Comparison of ENCODE assay signal across 8 cellular contexts in genomic region chr4:2785613-2786012, GRCh38. TPM values are rescaled to one million over a fixed set of nuclear protein-coding genes. Genes with fewer than 3 reads are reported as not detected.
DNase-seq lines count a peak whose midpoint lies in the region; ATAC-seq lines count a peak whose summit lies in the region.

No MANE protein-coding gene starts in this region.

- H3K4me3 Mint-ChIP-seq in activated T-cell treated with anti-CD3 and anti-CD28 coated beads, Interleukin-2, amount 50 U/mL, for 24 hours = no peak overlapping the region
- H3K4me3 Mint-ChIP-seq in stimulated activated effector memory CD8-positive, alpha-beta T cell treated with anti-CD3 and anti-CD28 coated beads, Interleukin-12 subunit alpha, Interleukin-12 subunit beta, amount 100 ng/mL, for 72 hours = peak overlapping the region; percentile 60
- H3K4me3 Mint-ChIP-seq in immature natural killer cell = no peak overlapping the region

- DNase-seq in activated T-cell treated with anti-CD3 and anti-CD28 coated beads, Interleukin-2, amount 50 U/mL, for 24 hours = peak; percentile 50
- DNase-seq in activated T-cell treated with anti-CD3 and anti-CD28 coated beads for 4 hours (no peak), NCI-H82 treated with DMSO at 0.1 percent for 48 hours (lab: John Stamatoyannopoulos, UW; ENCODE audit: unreplicated experiment) (peak; percentile 37), GM03348 (ENCODE audit: low spot score) (no peak), cortex of kidney (lab: John Stamatoyannopoulos, UW) (no peak), immature natural killer cell (no peak)
- peak; percentile 38 for DNase-seq in central memory CD4-positive, alpha-beta T cell
- DNase-seq in stimulated activated effector memory CD8-positive, alpha-beta T cell treated with anti-CD3 and anti-CD28 coated beads, Interleukin-12 subunit alpha, Interleukin-12 subunit beta, amount 100 ng/mL, for 72 hours (ENCODE audit: low spot score in 2 of 2) = peak; percentile 2 to 50

- peaks cover 18% of the 10 kb centered on the region for H3K9me3 Mint-ChIP-seq in activated T-cell treated with anti-CD3 and anti-CD28 coated beads, Interleukin-2, amount 50 U/mL, for 24 hours
- peaks cover 5% of the 10 kb centered on the region for H3K9me3 Mint-ChIP-seq in stimulated activated effector memory CD8-positive, alpha-beta T cell treated with anti-CD3 and anti-CD28 coated beads, Interleukin-12 subunit alpha, Interleukin-12 subunit beta, amount 100 ng/mL, for 72 hours
- peaks cover 0 to 6% (median 0%) of the 10 kb centered on the region in 6 donors for H3K9me3 Mint-ChIP-seq in immature natural killer cell

- no peak overlapping the region for H3K27ac Mint-ChIP-seq in activated T-cell treated with anti-CD3 and anti-CD28 coated beads, Interleukin-2, amount 50 U/mL, for 24 hours
- peak overlapping the region; percentile 97 for H3K27ac Mint-ChIP-seq in stimulated activated effector memory CD8-positive, alpha-beta T cell treated with anti-CD3 and anti-CD28 coated beads, Interleukin-12 subunit alpha, Interleukin-12 subunit beta, amount 100 ng/mL, for 72 hours
- peak overlapping the region in 2 of 6 donors; percentile 2 to 53 for H3K27ac Mint-ChIP-seq in immature natural killer cell

- H3K4me1 Mint-ChIP-seq in activated T-cell treated with anti-CD3 and anti-CD28 coated beads, Interleukin-2, amount 50 U/mL, for 24 hours (ENCODE audit: low read depth) = peaks cover 60% of the 10 kb centered on the region
- peaks cover 43% of the 10 kb centered on the region for H3K4me1 Mint-ChIP-seq in stimulated activated effector memory CD8-positive, alpha-beta T cell treated with anti-CD3 and anti-CD28 coated beads, Interleukin-12 subunit alpha, Interleukin-12 subunit beta, amount 100 ng/mL, for 72 hours
- H3K4me1 Mint-ChIP-seq in immature natural killer cell = peaks cover 17 to 35% of the 10 kb centered on the region in 2 donors

- H3K36me3 Mint-ChIP-seq in activated T-cell treated with anti-CD3 and anti-CD28 coated beads, Interleukin-2, amount 50 U/mL, for 24 hours (ENCODE audit: low read depth) = no peaks in the 10 kb centered on the region
- peaks cover 6% of the 10 kb centered on the region for H3K36me3 Mint-ChIP-seq in stimulated activated effector memory CD8-positive, alpha-beta T cell treated with anti-CD3 and anti-CD28 coated beads, Interleukin-12 subunit alpha, Interleukin-12 subunit beta, amount 100 ng/mL, for 72 hours
- H3K36me3 Mint-ChIP-seq in immature natural killer cell = no peaks in the 10 kb centered on the region

- ATAC-seq in stimulated activated effector memory CD8-positive, alpha-beta T cell treated with anti-CD3 and anti-CD28 coated beads, Interleukin-12 subunit alpha, Interleukin-12 subunit beta, amount 100 ng/mL, for 72 hours = peak; percentile 55

- no peaks in the 10 kb centered on the region for H3K27me3 Mint-ChIP-seq in activated T-cell treated with anti-CD3 and anti-CD28 coated beads, Interleukin-2, amount 50 U/mL, for 24 hours
- peaks cover 0 to 3% (median 2%) of the 10 kb centered on the region in 3 donors for H3K27me3 Mint-ChIP-seq in immature natural killer cell (ENCODE audit: low read depth in 3 of 3)

RNA-seq across cellular contexts. Expression of gene SH3BP2, which starts 7.3 kb away (rescaled TPM):
- 10 to 100 TPM; 12.6 to 71.0 (median 22.7) TPM for polyA plus RNA-seq in immature natural killer cell

RNA-seq across cellular contexts. Expression of gene TNIP2, which starts 29.5 kb away (rescaled TPM):
- 10 to 100 TPM; 35.1 to 43.7 (median 40.2) TPM for polyA plus RNA-seq in immature natural killer cell

RNA-seq across cellular contexts. Expression of gene ADD1, which starts 58.0 kb away (rescaled TPM):
- polyA plus RNA-seq in immature natural killer cell = 100 to 1,000 TPM; 207 to 318 (median 314) TPM

Comparison
In these comparisons a context has a peak if more than half of its experiments do, and no peak if none do; other contexts are left out.
1. DNase-seq: peak in activated T-cell treated with anti-CD3 and anti-CD28 coated beads, Interleukin-2, amount 50 U/mL, for 24 hours (single experiment), NCI-H82 treated with DMSO at 0.1 percent for 48 hours (single experiment), central memory CD4-positive, alpha-beta T cell (single experiment) and stimulated activated effector memory CD8-positive, alpha-beta T cell treated with anti-CD3 and anti-CD28 coated beads, Interleukin-12 subunit alpha, Interleukin-12 subunit beta, amount 100 ng/mL, for 72 hours (2 of 2); none in activated T-cell treated with anti-CD3 and anti-CD28 coated beads for 4 hours (single experiment), GM03348 (single experiment), cortex of kidney (single experiment) and immature natural killer cell (0 of 3).